29 cellular contexts compared by ENCODE assay signal in genomic region chr5:175290379-175290778, GRCh38.
"Had no signal": no experiment of that assay in that cellular context is flagged by ENCODE, and none has a peak within 500 bp of the region (broad histone marks: within the 10 kb centered on the region; RNA-seq: fewer than 3 reads in every experiment).

No MANE protein-coding gene starts in this region.

- ATAC-seq: activated CD8-positive, alpha-beta T cell treated with anti-CD3 and anti-CD28 coated beads for 36 hours; activated naive CD8-positive, alpha-beta T cell treated with anti-CD3 and anti-CD28 coated beads, Interleukin-2, amount 50 U/mL, for 24 hours had no signal

- H3K4me3 ChIP-seq: ascending aorta, cardiac muscle cell had no signal

- H3K27ac ChIP-seq: ascending aorta, cardiac muscle cell, VCaP had no signal

- H3K36me3 ChIP-seq: ascending aorta, cardiac muscle cell had no signal

- H3K27me3 ChIP-seq: ascending aorta, cardiac muscle cell had no signal

- DNase-seq: activated B cell treated with CpG ODN at 0.5 μM for 24 hours; activated CD4-positive, alpha-beta memory T cell treated with anti-CD3 and anti-CD28 coated beads for 36 hours; activated CD4-positive, alpha-beta T cell treated with anti-CD3 and anti-CD28 coated beads for 4 hours; activated CD4-positive, alpha-beta T cell treated with anti-CD3 and anti-CD28 coated beads, Interleukin-2, amount 10 ng/mL, durations not matched to agents 24 days and 14 days; activated CD4-positive, alpha-beta T cell treated with anti-CD3 and anti-CD28 coated beads, Interleukin-2, amount 50 U/mL, for 1 hour; activated CD4-positive, alpha-beta T cell treated with anti-CD3 and anti-CD28 coated beads, Interleukin-2, amount 50 U/mL, for 4 hours; activated CD4-positive, CD25-positive, alpha-beta regulatory T cell treated with anti-CD3 and anti-CD28 coated beads, Interleukin-2, amount 50 U/mL, for 72 hours; activated CD8-positive, alpha-beta memory T cell treated with anti-CD3 and anti-CD28 coated beads, Interleukin-2, amount 50 U/mL, for 4 hours; activated CD8-positive, alpha-beta T cell treated with anti-CD3 and anti-CD28 coated beads for 36 hours; activated effector memory CD4-positive, alpha-beta T cell treated with Interleukin-2 at 50 U/mL for 16 hours; activated gamma-delta T cell; activated naive CD4-positive, alpha-beta T cell treated with anti-CD3 and anti-CD28 coated beads, Interleukin-2, amount 10 ng/mL, durations not matched to agents 7 days and 5 days; activated naive CD4-positive, alpha-beta T cell treated with Interleukin-2 at 50 U/mL for 16 hours; activated naive CD8-positive, alpha-beta T cell treated with anti-CD3 and anti-CD28 coated beads, Interleukin-2, amount 10 ng/mL, durations not matched to agents 7 days and 5 days; activated naive CD8-positive, alpha-beta T cell treated with anti-CD3 and anti-CD28 coated beads, Interleukin-2, amount 50 U/mL, for 24 hours; activated T-cell treated with anti-CD3 and anti-CD28 coated beads for 4 hours; activated T-cell treated with anti-CD3 and anti-CD28 coated beads, Interleukin-2, amount 50 U/mL, for 1 hour; activated T-cell treated with anti-CD3 and anti-CD28 coated beads, Interleukin-2, amount 50 U/mL, for 48 hours; amygdala; anterior cingulate cortex; caudate nucleus; cerebellar nuclear complex; T-helper 2 cell; T-helper 9 cell had no signal

- FAIRE-seq: bronchial epithelial cell, TTC549 had no signal
